Comparison of ENCODE assay signal across 8 cellular contexts in genomic region chr9:127915801-127916664, GRCh38. TPM values are rescaled to one million over a fixed set of nuclear protein-coding genes. Genes with fewer than 3 reads are reported as not detected.
DNase-seq lines count a peak whose midpoint lies in the region; ATAC-seq, FAIRE-seq and TF ChIP-seq lines count a peak whose summit lies in the region.

No MANE protein-coding gene starts in this region.

- ATAC-seq in T-helper 17 cell = no peak
- ATAC-seq in GM21381 (IDR thresholded peaks at IDR 0.05; ENCODE audit: unreplicated experiment) = no peak

- DNase-seq in stimulated activated naive CD4-positive, alpha-beta T cell (lab: John Stamatoyannopoulos, UW) = peak in 4 of 6 experiments; percentile 22 to 56 (median 26)
- no peak for DNase-seq in stimulated activated naive CD4-positive, alpha-beta T cell treated with Interleukin-2 at 50 U/mL for 16 hours (lab: John Stamatoyannopoulos, UW)
- DNase-seq in T-helper 17 cell = no peak
- DNase-seq in fibroblast of pulmonary artery (ENCODE audit: low read depth) = no peak
- no peak for DNase-seq in NK-92 (lab: John Stamatoyannopoulos, UW; ENCODE audit: unreplicated experiment)
- no peak for DNase-seq in H54 (ENCODE audit: insufficient read length, low spot score)

- no peaks in the 10 kb centered on the region for H3K9me3 ChIP-seq in T-helper 17 cell (ENCODE audit: control insufficient read depth, low read length, poor library complexity, severe bottlenecking)

- no peaks in the 10 kb centered on the region for H3K36me3 Mint-ChIP-seq in T-helper 17 cell (ENCODE audit: low read depth)

- H3K4me1 Mint-ChIP-seq in T-helper 17 cell = peaks cover 27% of the 10 kb centered on the region

- H3K27ac Mint-ChIP-seq in T-helper 17 cell = no peak overlapping the region

- peak overlapping the region; percentile 85 for H3K4me3 Mint-ChIP-seq in T-helper 17 cell

- H3K27ac ChIP-seq in rectal smooth muscle tissue (ENCODE audit: low read depth, low read length) = no peak overlapping the region

- peaks cover 13% of the 10 kb centered on the region for H3K4me1 ChIP-seq in rectal smooth muscle tissue (ENCODE audit: control insufficient read depth, insufficient read depth, low read length)

- H3K4me3 ChIP-seq in fibroblast of pulmonary artery (replicated peaks; ENCODE audit: low read depth, low read length) = peak overlapping the region; percentile 76
- peak overlapping the region; percentile 85 for H3K4me3 ChIP-seq in rectal smooth muscle tissue (ENCODE audit: low read length)

- H3K9ac ChIP-seq in rectal smooth muscle tissue (ENCODE audit: low read length) = peak overlapping the region; percentile 43

- TF ChIP-seq POLR2A in H54 (IDR thresholded peaks at IDR 0.05; ENCODE audit: low read depth, low read length) = no peak

- peaks cover 7% of the 10 kb centered on the region for H3K36me3 ChIP-seq in rectal smooth muscle tissue (ENCODE audit: control insufficient read depth, insufficient read depth, low read length)

- no peak for FAIRE-seq in H54 (lab: Jason Lieb, UNC)

- no peaks in the 10 kb centered on the region for H3K27me3 Mint-ChIP-seq in T-helper 17 cell

- H3K27me3 ChIP-seq in rectal smooth muscle tissue (ENCODE audit: control insufficient read depth, insufficient read depth, low read length) = no peaks in the 10 kb centered on the region

- no peak for TF ChIP-seq CTCF in fibroblast of pulmonary artery (IDR thresholded peaks at IDR 0.05; ENCODE audit: low read length, missing control alignments)

RNA-seq across cellular contexts. Expression of gene ST6GALNAC4, which starts 0.8 kb away (rescaled TPM):
- total RNA-seq in T-helper 17 cell = 10 to 100 TPM; 18.5 to 22.1 TPM

RNA-seq across cellular contexts. Expression of gene PIP5KL1, which starts 14.5 kb away (rescaled TPM):
- 1 to 10 TPM; 2.1 to 2.3 TPM for total RNA-seq in T-helper 17 cell

RNA-seq across cellular contexts. Expression of gene ST6GALNAC6, which starts 16.6 kb away (rescaled TPM):
- total RNA-seq in T-helper 17 cell = 100 to 1,000 TPM in 1 of 2 donors, 10 to 100 TPM in 1; 74.5 to 108 TPM

RNA-seq across cellular contexts. Expression of gene DPM2, which starts 21.6 kb away (rescaled TPM):
- 10 to 100 TPM; 23.3 to 26.2 TPM for total RNA-seq in T-helper 17 cell

RNA-seq across cellular contexts. Expression of gene AK1, which starts 38.6 kb away (rescaled TPM):
- 10 to 100 TPM; 35.9 to 66.5 TPM for total RNA-seq in T-helper 17 cell

Comparison
In these comparisons a context has a peak if more than half of its experiments do, and no peak if none do; other contexts are left out.
1. DNase-seq: peak in stimulated activated naive CD4-positive, alpha-beta T cell (4 of 6); none in stimulated activated naive CD4-positive, alpha-beta T cell treated with Interleukin-2 at 50 U/mL for 16 hours (single experiment), T-helper 17 cell (0 of 3), fibroblast of pulmonary artery (single experiment), NK-92 (single experiment) and H54 (single experiment).